In genomic region chr14:69138189-69138535, GRCh38 we compare ENCODE assay signal across 12 cellular contexts. TPM values are rescaled to one million over a fixed set of nuclear protein-coding genes. Genes with fewer than 3 reads are reported as not detected.
DNase-seq lines count a peak whose midpoint lies in the region; ATAC-seq and TF ChIP-seq lines count a peak whose summit lies in the region.
"Had no signal": no experiment of that assay in that cellular context is flagged by ENCODE, and none has a peak within 500 bp of the region (broad histone marks: within the 10 kb centered on the region; RNA-seq: fewer than 3 reads in every experiment).

No MANE protein-coding gene starts in this region.

- H3K27me3 ChIP-seq in heart right ventricle (no peaks in the 10 kb centered on the region), SJCRH30 (no peaks in the 10 kb centered on the region)

- POLR2A ChIA-PET in HEK293 (lab: Yijun Ruan, JAX): interaction anchor here (0.7 kb wide), 1 partner anchor 35 kb away, joined by 3 read pairs; no protein-coding TSS in a partner anchor

- WGBS in heart right ventricle, 2 donors: 19 to 27% methylated on average over 1 of the region's 1 CpG

- H3K36me3 ChIP-seq in HEK293 (ENCODE audit: control insufficient read depth in 2 of 2, insufficient read depth in 1 of 2, low read length in 2 of 2): no peaks in the 10 kb centered on the region; a peak in 1 of 3 replicates
- peaks cover 0 to 32% (median 0%) of the 10 kb centered on the region in 9 donors for H3K36me3 ChIP-seq in heart right ventricle
- H3K36me3 ChIP-seq in SJCRH30: peaks cover 6% of the 10 kb centered on the region; the same call in 1 of the 2 replicates

- CTCF ChIA-PET in HEK293 (lab: Yijun Ruan, JAX): interaction anchor here (0.5 to 2.1 kb wide), 4 partner anchors 9 to 911 kb away, joined by 3 to 12 read pairs (median 4); no protein-coding TSS in a partner anchor

- peak; percentile 2 for DNase-seq in amniotic stem cell (lab: John Stamatoyannopoulos, UW)
- no peak for DNase-seq in heart right ventricle
- no peak for DNase-seq in sciatic nerve (ENCODE audit: low spot score)
- no peak for DNase-seq in GM20000 (ENCODE audit: low spot score)
- DNase-seq in NCI-H446 treated with DMSO at 0.1 percent for 48 hours (lab: John Stamatoyannopoulos, UW): no peak
- DNase-seq in SJCRH30: no peak
- DNase-seq in COR-L47 (lab: John Stamatoyannopoulos, UW): no peak
- DNase-seq: DMS79; effector CD8-positive, alpha-beta T cell; MM.1S had no signal

- TF ChIP-seq CTCF in HEK293 (tag by site-specific recombination; IDR thresholded peaks at IDR 0.05): no peak
- TF ChIP-seq CTCF in heart right ventricle (IDR thresholded peaks at IDR 0.05): no peak
- TF ChIP-seq CTCF in GM20000 (IDR thresholded peaks at IDR 0.05; ENCODE audit: extremely low read depth, missing control alignments): no peak

- ATAC-seq in heart right ventricle: peak in 7 of 8 donors; percentile 35 to 84 (median 63)
- peak; percentile 68 for ATAC-seq in sciatic nerve

- H3K9me3 ChIP-seq in HEK293 (ENCODE audit: control insufficient read depth, insufficient read depth, low read depth, low read length) (no peaks in the 10 kb centered on the region), heart right ventricle (no peaks in the 10 kb centered on the region), SJCRH30 (replicated peaks) (no peaks in the 10 kb centered on the region)

- peaks cover 39% of the 10 kb centered on the region for H3K4me1 ChIP-seq in HEK293 (ENCODE audit: control insufficient read depth, insufficient read depth, low read length)
- peaks cover 3 to 63% (median 43%) of the 10 kb centered on the region in 9 donors for H3K4me1 ChIP-seq in heart right ventricle
- H3K4me1 ChIP-seq in SJCRH30: peaks cover 5% of the 10 kb centered on the region; the same call in 1 of the 2 replicates

- no peak overlapping the region for H3K4me3 ChIP-seq in HEK293 (ENCODE audit: low read depth, low read length)
- H3K4me3 ChIP-seq in heart right ventricle: no peak overlapping the region
- H3K4me3 ChIP-seq in SJCRH30: no peak overlapping the region
- H3K4me3 ChIP-seq: skin epidermis had no signal

- H3K27ac ChIP-seq in HEK293 (ENCODE audit: extremely low read depth, low read depth, low read length): no peak overlapping the region
- H3K27ac ChIP-seq in heart right ventricle: peak overlapping the region in 7 of 10 donors; percentile 2 to 70 (median 24)
- no peak overlapping the region for H3K27ac ChIP-seq in SJCRH30

- intact Hi-C loops in heart right ventricle (cut with DNase I): loop anchor here in 3 of 10 donors (5.0 to 10.0 kb wide), 4 partner anchors 74 to 327 kb away; no protein-coding TSS in a partner anchor
- intact Hi-C loops in sciatic nerve (cut with DNase I): no loop called here

TF ChIP-seq in HEK293, 187 proteins besides CTCF, POLR2A, EP300 and RAD21:
- TF ChIP-seq ZBTB20 (tag by site-specific recombination; IDR thresholded peaks at IDR 0.05): peak; percentile 55
- TF ChIP-seq ZNF791 (tag by site-specific recombination; IDR thresholded peaks at IDR 0.05): no peak
TF ChIP-seq in HEK293: peak in this region for 1.

RNA-seq across cellular contexts. Expression of gene DCAF5, which starts 14.8 kb away (rescaled TPM):
- 10 to 100 TPM; 49.3 to 63.1 (median 58.7) TPM for total RNA-seq in heart right ventricle
- polyA plus RNA-seq in heart right ventricle: 10 to 100 TPM; 14.1 to 18.2 TPM
- 42.8 TPM for total RNA-seq in sciatic nerve
- 27.7 and 29.0 TPM in 2 replicates for total RNA-seq in SJCRH30 (2014; rRNA removed; shearing (Covaris generic))

RNA-seq across cellular contexts. Expression of gene EXD2, which starts 53.1 kb away (rescaled TPM):
- 10 to 100 TPM; 13.9 to 22.4 (median 16.3) TPM for total RNA-seq in heart right ventricle
- 1 to 10 TPM; 9.8 TPM for polyA plus RNA-seq in heart right ventricle
- total RNA-seq in sciatic nerve: 30.0 TPM
- 9.8 and 10.0 TPM in 2 replicates for total RNA-seq in SJCRH30 (2014; rRNA removed; shearing (Covaris generic))

Comparison
In these comparisons a context has a peak if more than half of its experiments do, and no peak if none do; other contexts are left out.
1. H3K27ac ChIP-seq: peak in heart right ventricle (7 of 10); none in HEK293 (single experiment) and SJCRH30 (single experiment).